In the genomic region with DNA sequence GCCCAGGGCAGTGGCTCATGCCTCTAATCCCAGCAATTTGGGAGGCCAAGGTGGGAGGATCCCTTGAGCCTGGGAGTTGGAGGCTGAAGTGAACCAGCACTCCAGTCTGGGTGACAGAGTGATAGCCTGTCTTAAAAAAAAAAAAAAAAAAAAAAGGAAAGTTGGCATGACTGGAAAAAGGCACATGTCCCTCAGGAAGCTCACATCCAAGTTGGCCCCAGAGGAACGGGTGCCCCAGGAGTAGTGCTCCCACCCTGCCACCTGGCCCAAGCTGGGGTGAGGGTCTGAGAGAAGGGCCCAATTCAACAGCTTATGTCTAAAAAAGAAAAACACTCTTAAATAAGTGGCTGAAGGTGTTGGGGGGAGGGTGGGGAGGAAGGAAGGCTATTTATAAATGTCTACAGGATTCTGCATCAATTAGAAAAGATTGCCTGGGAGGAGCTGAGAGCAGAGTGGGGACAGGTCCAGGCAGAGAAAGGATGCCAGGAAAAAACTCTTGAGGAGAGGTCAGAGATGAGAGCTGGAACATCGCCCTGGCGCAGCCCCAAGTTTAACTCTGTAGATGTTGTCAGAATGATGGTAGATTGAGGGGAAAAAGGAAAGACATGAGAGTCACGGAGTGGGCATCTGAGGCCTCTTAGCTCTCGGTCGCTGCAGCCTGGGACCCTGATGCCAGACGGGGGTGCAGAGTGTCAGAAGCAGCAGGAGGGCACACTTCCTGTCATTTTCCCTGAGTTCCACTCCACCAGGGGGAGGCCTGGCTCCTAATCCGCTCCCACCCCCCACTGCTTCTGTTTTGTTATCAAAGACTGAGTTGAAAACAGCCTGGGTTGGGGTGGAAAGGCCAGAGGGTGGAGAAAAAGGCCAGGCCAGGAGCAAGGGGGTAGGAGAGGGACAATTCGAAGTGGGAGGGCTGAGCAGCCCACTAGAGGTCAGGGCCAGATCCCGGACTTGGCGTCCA, we compare ENCODE assay signal across 9 cellular contexts. TPM values are rescaled to one million over a fixed set of nuclear protein-coding genes. Genes with fewer than 3 reads are reported as not detected.
A peak's percentile ranks its signal among the peaks of the same experiment; 100 is the strongest.
DNase-seq lines count a peak whose midpoint lies in the region; FAIRE-seq and TF ChIP-seq lines count a peak whose summit lies in the region.
"Had no signal": no experiment of that assay in that cellular context is flagged by ENCODE, and none has a peak within 500 bp of the region (broad histone marks: within the 10 kb centered on the region; RNA-seq: fewer than 3 reads in every experiment).

No MANE protein-coding gene starts in this region.

- H3K4me1 ChIP-seq in BLaER1 (peaks cover 22% of the 10 kb centered on the region), SK-N-SH (ENCODE audit: control insufficient read depth in 1 of 2, insufficient read depth in 2 of 2, low read depth in 1 of 2, low read length in 1 of 2) (peaks cover 26 to 30% of the 10 kb centered on the region in 2 experiments), osteoblast (ENCODE audit: insufficient read depth, low read length) (peaks cover 41% of the 10 kb centered on the region)

- TF ChIP-seq CTCF in SK-N-SH (IDR thresholded peaks at IDR 0.05), result peak; percentile 45
- peak; percentile 42 for TF ChIP-seq CTCF in fibroblast of villous mesenchyme (IDR thresholded peaks at IDR 0.05; ENCODE audit: insufficient read depth, low read depth, low read length)
- no peak for TF ChIP-seq CTCF in osteoblast (IDR thresholded peaks at IDR 0.05; ENCODE audit: extremely low read depth, low read depth, low read length)

- POLR2A ChIA-PET in SK-N-SH (lab: Yijun Ruan, JAX), result interaction anchor here (0.9 kb wide), 1 partner anchor 115 kb away, joined by 3 read pairs; no protein-coding TSS in a partner anchor

- H3K9ac ChIP-seq in BLaER1, result peak overlapping the region; percentile 36; the same call in 1 of the 2 replicates
- no peak overlapping the region for H3K9ac ChIP-seq in SK-N-SH

- H3K4me3 Mint-ChIP-seq in activated CD4-positive, alpha-beta T cell treated with anti-CD3 and anti-CD28 coated beads, Interleukin-2, amount 10 ng/mL, durations not matched to agents 24 days and 14 days, result no peak overlapping the region

- no peaks in the 10 kb centered on the region for H4K20me1 ChIP-seq in BLaER1
- H4K20me1 ChIP-seq in SK-N-SH (ENCODE audit: insufficient read depth), result no peaks in the 10 kb centered on the region
- H4K20me1 ChIP-seq in osteoblast (ENCODE audit: insufficient read depth, low read length), result peaks cover 3% of the 10 kb centered on the region

- no peaks in the 10 kb centered on the region for H3K9me3 ChIP-seq in BLaER1
- H3K9me3 ChIP-seq in SK-N-SH, result no peaks in the 10 kb centered on the region
- H3K9me3 ChIP-seq in osteoblast (ENCODE audit: low read depth, low read length), result no peaks in the 10 kb centered on the region

- H3K27me3 ChIP-seq in BLaER1, result no peaks in the 10 kb centered on the region
- no peaks in the 10 kb centered on the region for H3K27me3 ChIP-seq in SK-N-SH (ENCODE audit: insufficient read depth)
- H3K27me3 ChIP-seq in osteoblast (ENCODE audit: insufficient read depth, low read length), result no peaks in the 10 kb centered on the region

- peak; percentile 82 for DNase-seq in SK-N-SH
- no peak for DNase-seq in fibroblast of villous mesenchyme (ENCODE audit: low read depth)
- DNase-seq in osteoblast (ENCODE audit: insufficient read length, low spot score, missing footprints), result peak; percentile 72
- no peak for DNase-seq in SKM-1 treated with dmso at 0.1 percent for 144 hours (lab: John Stamatoyannopoulos, UW; ENCODE audit: unreplicated experiment)
- DNase-seq in H54 (ENCODE audit: insufficient read length, low spot score), result no peak
- no peak for DNase-seq in stimulated activated CD4-positive, alpha-beta T cell treated with anti-CD3 and anti-CD28 coated beads, Interleukin-4, amount 100 ng/mL, for 1 hour
- no peak for DNase-seq in activated CD4-positive, alpha-beta T cell treated with anti-CD3 and anti-CD28 coated beads, Interleukin-2, amount 10 ng/mL, durations not matched to agents 24 days and 14 days
- DNase-seq: NCI-H2107 had no signal

- H3K27ac ChIP-seq in BLaER1 (peak overlapping the region; percentile 40), SK-N-SH (ENCODE audit: low read depth in 2 of 2, low read length in 1 of 2) (peak overlapping the region; percentile 52 to 90), osteoblast (ENCODE audit: low read depth, low read length) (peak overlapping the region; percentile 7)

- no peaks in the 10 kb centered on the region for H3K27me3 Mint-ChIP-seq in activated CD4-positive, alpha-beta T cell treated with anti-CD3 and anti-CD28 coated beads, Interleukin-2, amount 10 ng/mL, durations not matched to agents 24 days and 14 days

- no peak for FAIRE-seq in H54 (lab: Jason Lieb, UNC)

- H3K27ac Mint-ChIP-seq in activated CD4-positive, alpha-beta T cell treated with anti-CD3 and anti-CD28 coated beads, Interleukin-2, amount 10 ng/mL, durations not matched to agents 24 days and 14 days, result no peak overlapping the region

- H3K79me2 ChIP-seq in SK-N-SH (ENCODE audit: insufficient read depth) (peaks cover 15% of the 10 kb centered on the region; the same call in 1 of the 2 replicates), osteoblast (ENCODE audit: insufficient read depth, low read length) (peaks cover 43% of the 10 kb centered on the region)

- CTCF ChIA-PET in SK-N-SH (lab: Yijun Ruan, JAX), result interaction anchor here (0.8 to 8.6 kb wide), 14 partner anchors 7 to 126 kb away, joined by 3 to 130 read pairs (median 4); a partner anchor contains a TSS

- H3F3A ChIP-seq in SK-N-SH (replicated peaks; ENCODE audit: insufficient read depth), result peaks cover 15% of the 10 kb centered on the region

- H3K36me3 ChIP-seq in BLaER1, result peaks cover 69% of the 10 kb centered on the region
- H3K36me3 ChIP-seq in SK-N-SH (replicated peaks in 1 of 2; ENCODE audit: control insufficient read depth in 1 of 2, insufficient read depth in 2 of 2, low read length in 1 of 2), result peaks cover 15 to 21% of the 10 kb centered on the region in 2 experiments
- peaks cover 65% of the 10 kb centered on the region for H3K36me3 ChIP-seq in osteoblast (ENCODE audit: insufficient read depth, low read length)

- no peaks in the 10 kb centered on the region for H3K9me2 ChIP-seq in SK-N-SH

- H3K4me1 Mint-ChIP-seq in activated CD4-positive, alpha-beta T cell treated with anti-CD3 and anti-CD28 coated beads, Interleukin-2, amount 10 ng/mL, durations not matched to agents 24 days and 14 days, result peaks cover 5% of the 10 kb centered on the region

- intact Hi-C loops in activated CD4-positive, alpha-beta T cell treated with anti-CD3 and anti-CD28 coated beads, Interleukin-2, amount 10 ng/mL, durations not matched to agents 24 days and 14 days (cut with micrococcal nuclease), result no loop called here

- no peak for TF ChIP-seq POLR2A in H54 (IDR thresholded peaks at IDR 0.05; ENCODE audit: low read depth, low read length)

- H2AFZ ChIP-seq in SK-N-SH (ENCODE audit: low read depth) (no peak overlapping the region), osteoblast (ENCODE audit: low read length) (no peak overlapping the region)

- H3K4me2 ChIP-seq in BLaER1, result peak overlapping the region; percentile 72
- peak overlapping the region; percentile 43; the same call in 1 of the 2 replicates for H3K4me2 ChIP-seq in SK-N-SH
- H3K4me2 ChIP-seq in osteoblast (ENCODE audit: insufficient read depth, low read length), result peak overlapping the region; percentile 29

- H3K4me3 ChIP-seq in BLaER1 (no peak overlapping the region), SK-N-SH (ENCODE audit: low read depth in 2 of 2, low read length in 1 of 2) (no peak overlapping the region), fibroblast of villous mesenchyme (ENCODE audit: low read depth, low read length) (no peak overlapping the region), osteoblast (ENCODE audit: insufficient read depth, low read length) (no peak overlapping the region)

- 53% methylated on average over 11 of the region's 11 CpGs for WGBS in SK-N-SH (ENCODE audit: low lambda C conversion rate)

- H3K9me3 Mint-ChIP-seq in activated CD4-positive, alpha-beta T cell treated with anti-CD3 and anti-CD28 coated beads, Interleukin-2, amount 10 ng/mL, durations not matched to agents 24 days and 14 days, result no peaks in the 10 kb centered on the region

- peaks cover 41% of the 10 kb centered on the region for H3K36me3 Mint-ChIP-seq in activated CD4-positive, alpha-beta T cell treated with anti-CD3 and anti-CD28 coated beads, Interleukin-2, amount 10 ng/mL, durations not matched to agents 24 days and 14 days (ENCODE audit: low read depth)

- TF ChIP-seq EP300 in SK-N-SH (IDR thresholded peaks at IDR 0.05; ENCODE audit: borderline replicate concordance in 1 of 2, low read depth in 1 of 2, low read length in 1 of 2), result no peak

- peak; percentile 35 for TF ChIP-seq RAD21 in SK-N-SH (IDR thresholded peaks at IDR 0.05; ENCODE audit: low read length)

TF ChIP-seq in SK-N-SH, 30 proteins besides CTCF, POLR2A, EP300 and RAD21 (continues in another document):
- TF ChIP-seq SMC3 (IDR thresholded peaks at IDR 0.05; ENCODE audit: low read depth, low read length), result peak; percentile 35; the same call in 1 of the 2 replicates

RNA-seq across cellular contexts. Expression of a gene that starts 7.3 kb away (rescaled TPM):
- polyA plus RNA-seq in SK-N-SH (2012; rRNA removed), result 20.3 and 25.8 TPM in 2 replicates
- 14.7 and 19.4 TPM in 2 replicates for polyA plus RNA-seq in SK-N-SH (2012; cell fraction: cytosol; rRNA removed)
- polyA plus RNA-seq in SK-N-SH (2012; cell fraction: nucleus; rRNA removed), result 20.4 and 23.9 TPM in 2 replicates
- total RNA-seq in fibroblast of villous mesenchyme (17.4 and 19.4 TPM in 2 replicates), osteoblast (25.6 and 26.8 TPM in 2 replicates)
- 35.6 TPM in 2 replicates for total RNA-seq in activated CD4-positive, alpha-beta T cell treated with anti-CD3 and anti-CD28 coated beads, Interleukin-2, amount 10 ng/mL, durations not matched to agents 24 days and 14 days

RNA-seq across cellular contexts. Expression of a gene that starts 22.0 kb away (rescaled TPM):
- 32.7 and 50.0 TPM in 2 replicates for polyA plus RNA-seq in SK-N-SH (2012; rRNA removed)
- polyA plus RNA-seq in SK-N-SH (2012; cell fraction: cytosol; rRNA removed), result 9.6 and 17.3 TPM in 2 replicates
- polyA plus RNA-seq in SK-N-SH (2012; cell fraction: nucleus; rRNA removed), result 225 and 321 TPM in 2 replicates
- total RNA-seq in fibroblast of villous mesenchyme (36.7 and 46.1 TPM in 2 replicates), osteoblast (72.0 and 76.0 TPM in 2 replicates)
- 1.8 and 2.3 TPM in 2 replicates for total RNA-seq in activated CD4-positive, alpha-beta T cell treated with anti-CD3 and anti-CD28 coated beads, Interleukin-2, amount 10 ng/mL, durations not matched to agents 24 days and 14 days

RNA-seq across cellular contexts. Expression of a gene that starts 25.6 kb away (rescaled TPM):
- 290 and 570 TPM in 2 replicates for polyA plus RNA-seq in SK-N-SH (2012; rRNA removed)
- polyA plus RNA-seq in SK-N-SH (2012; cell fraction: cytosol; rRNA removed), result 204 and 327 TPM in 2 replicates
- 223 and 345 TPM in 2 replicates for polyA plus RNA-seq in SK-N-SH (2012; cell fraction: nucleus; rRNA removed)
- total RNA-seq in fibroblast of villous mesenchyme, result 277 and 396 TPM in 2 replicates
- total RNA-seq in osteoblast, result 431 and 577 TPM in 2 replicates
- total RNA-seq in activated CD4-positive, alpha-beta T cell treated with anti-CD3 and anti-CD28 coated beads, Interleukin-2, amount 10 ng/mL, durations not matched to agents 24 days and 14 days, result not detected in 2 replicates

RNA-seq across cellular contexts. Expression of a gene that starts 31.4 kb away (rescaled TPM):
- polyA plus RNA-seq in SK-N-SH (2012; rRNA removed), result 0.13 and 0.18 TPM in 2 replicates
- polyA plus RNA-seq in SK-N-SH (2012; cell fraction: cytosol; rRNA removed), result 0.04 and 0.06 TPM in 2 replicates
- polyA plus RNA-seq in SK-N-SH (2012; cell fraction: nucleus; rRNA removed), result 0.40 and 0.58 TPM in 2 replicates
- total RNA-seq in fibroblast of villous mesenchyme (not detected in 2 replicates), osteoblast (not detected in 2 replicates)
- total RNA-seq in activated CD4-positive, alpha-beta T cell treated with anti-CD3 and anti-CD28 coated beads, Interleukin-2, amount 10 ng/mL, durations not matched to agents 24 days and 14 days, result not detected in 2 replicates

Comparison
In these comparisons a context has a peak if more than half of its experiments do, and no peak if none do; other contexts are left out.
1. H3K27ac ChIP-seq: peak in every context shown above with its lines; median percentile 71 in SK-N-SH; 40 in BLaER1; 7 in osteoblast.
2. DNase-seq: peak in SK-N-SH (single experiment) and osteoblast (single experiment); none in fibroblast of villous mesenchyme (single experiment), SKM-1 treated with dmso at 0.1 percent for 144 hours (single experiment), H54 (single experiment), stimulated activated CD4-positive, alpha-beta T cell treated with anti-CD3 and anti-CD28 coated beads, Interleukin-4, amount 100 ng/mL, for 1 hour (single experiment) and activated CD4-positive, alpha-beta T cell treated with anti-CD3 and anti-CD28 coated beads, Interleukin-2, amount 10 ng/mL, durations not matched to agents 24 days and 14 days (single experiment).
3. RNA of a gene that starts 22.0 kb away (total RNA-seq): 72.0 to 76.0 TPM in osteoblast and 36.7 to 46.1 TPM in fibroblast of villous mesenchyme; 1.8 to 2.3 TPM in activated CD4-positive, alpha-beta T cell treated with anti-CD3 and anti-CD28 coated beads, Interleukin-2, amount 10 ng/mL, durations not matched to agents 24 days and 14 days; every median in the first group is over 10 times any median in the second.
4. RNA of a gene that starts 25.6 kb away (total RNA-seq): 431 to 577 TPM in osteoblast and 277 to 396 TPM in fibroblast of villous mesenchyme; not detected in activated CD4-positive, alpha-beta T cell treated with anti-CD3 and anti-CD28 coated beads, Interleukin-2, amount 10 ng/mL, durations not matched to agents 24 days and 14 days; every median in the first group is over 100 times any median in the second.
5. Peak in every context shown above with its lines, with median percentiles within 50 percentile points of each other: H3K4me2 ChIP-seq.